13 cellular contexts compared by ENCODE assay signal in genomic region chr20:47713941-47714450, GRCh38.
A peak's percentile ranks its signal among the peaks of the same experiment; 100 is the strongest.
DNase-seq lines count a peak whose midpoint lies in the region; ATAC-seq lines count a peak whose summit lies in the region.
"Had no signal": no experiment of that assay in that cellular context is flagged by ENCODE, and none has a peak within 500 bp of the region (broad histone marks: within the 10 kb centered on the region; RNA-seq: fewer than 3 reads in every experiment).

No MANE protein-coding gene starts in this region.

- no peaks in the 10 kb centered on the region for H3K4me1 ChIP-seq in GM23248 (ENCODE audit: insufficient read depth)
- peaks cover 6% of the 10 kb centered on the region for H3K4me1 ChIP-seq in SJSA1 (replicated peaks)

- H3K4me2 ChIP-seq in GM23248 (ENCODE audit: unreplicated experiment): peak overlapping the region; percentile 14
- H3K4me2 ChIP-seq: SK-N-SH had no signal

- H4K20me1 ChIP-seq in GM23248 (ENCODE audit: insufficient read depth): no peaks in the 10 kb centered on the region

- no peak for ATAC-seq in HG02852 (IDR thresholded peaks at IDR 0.05; ENCODE audit: unreplicated experiment)
- ATAC-seq: body of pancreas, pancreas had no signal

- 13 to 14% methylated on average over 24 of the region's 24 CpGs for WGBS in GM23248 (ENCODE audit: low coverage in 1 of 2, low lambda C conversion rate in 2 of 2, missing lambda C conversion rate in 2 of 2), 2 experiments

- no peaks in the 10 kb centered on the region for H3K9me2 ChIP-seq in GM23248 (ENCODE audit: insufficient read depth)
- H3K9me2 ChIP-seq: SK-N-SH had no signal

- H3K36me3 ChIP-seq in GM23248 (ENCODE audit: low read depth) (no peaks in the 10 kb centered on the region), SJSA1 (no peaks in the 10 kb centered on the region)
- H3K36me3 ChIP-seq: pancreas had no signal

- H2AFZ ChIP-seq in GM23248: no peak overlapping the region

- H3K9ac ChIP-seq in GM23248: no peak overlapping the region
- H3K9ac ChIP-seq: SK-N-SH had no signal

- no peak overlapping the region for H3K27ac ChIP-seq in GM23248
- no peak overlapping the region for H3K27ac ChIP-seq in SJSA1
- H3K27ac ChIP-seq: body of pancreas, pancreas had no signal

- H3F3A ChIP-seq in GM23248 (ENCODE audit: insufficient read depth): no peaks in the 10 kb centered on the region

- H3K9me3 ChIP-seq in GM23248 (ENCODE audit: low read depth) (no peaks in the 10 kb centered on the region), SJSA1 (replicated peaks) (no peaks in the 10 kb centered on the region)
- H3K9me3 ChIP-seq: body of pancreas, pancreas, SK-N-SH had no signal

- in situ Hi-C loops in GM23248 (cut with MboI): no loop called here

- peak; percentile 49 for DNase-seq in GM23248
- peak; percentile 48 to 77 for DNase-seq in SJSA1 (ENCODE audit: low read depth in 1 of 2, low spot score in 2 of 2)
- DNase-seq in hepatic stellate cell (ENCODE audit: low spot score): peak; percentile 40
- DNase-seq in stromal cell of bone marrow (ENCODE audit: low read depth): peak; percentile 65
- no peak for DNase-seq in cerebellar nuclear complex (lab: John Stamatoyannopoulos, UW)
- DNase-seq in amniotic stem cell (lab: John Stamatoyannopoulos, UW): no peak
- no peak for DNase-seq in stimulated activated CD4-positive, alpha-beta T cell treated with anti-CD3 and anti-CD28 coated beads, Interleukin-15, amount 100 ng/mL, for 24 hours
- DNase-seq: body of pancreas; effector CD4-positive, alpha-beta T cell; foreskin melanocyte; pancreas; SK-N-SH had no signal

- no peaks in the 10 kb centered on the region for H3K79me2 ChIP-seq in GM23248 (ENCODE audit: insufficient read depth)

- H3K4me3 ChIP-seq in GM23248: no peak overlapping the region
- H3K4me3 ChIP-seq in SJSA1: no peak overlapping the region
- H3K4me3 ChIP-seq: body of pancreas, pancreas had no signal

- H3K27me3 ChIP-seq in GM23248 (replicated peaks; ENCODE audit: insufficient read depth) (peaks cover 30% of the 10 kb centered on the region), SJSA1 (replicated peaks) (peaks cover 3% of the 10 kb centered on the region)
- H3K27me3 ChIP-seq: body of pancreas had no signal

Comparison
In these comparisons a context has a peak if more than half of its experiments do, and no peak if none do; other contexts are left out.
1. DNase-seq: peak in GM23248 (single experiment), SJSA1 (2 of 2), hepatic stellate cell (single experiment) and stromal cell of bone marrow (single experiment); none in cerebellar nuclear complex (0 of 2), amniotic stem cell (single experiment) and stimulated activated CD4-positive, alpha-beta T cell treated with anti-CD3 and anti-CD28 coated beads, Interleukin-15, amount 100 ng/mL, for 24 hours (single experiment).